ENCODE assay signal across 1 cellular context in genomic region chr9:33263936-33264472, GRCh38.
TF ChIP-seq lines count a peak whose summit lies in the region.

No MANE protein-coding gene starts in this region.

TF ChIP-seq in HepG2, 621 proteins besides CTCF, POLR2A, EP300 and RAD21 (continued from another document):
- TF ChIP-seq YY1 (IDR thresholded peaks at IDR 0.05; ENCODE audit: insufficient read depth, insufficient replicate concordance, low read depth, low read length) (peak; percentile 31), ZMAT3 (CRISPR knock-in tag; conservative IDR thresholded peaks at IDR 0.05) (peak; percentile 72; the same call in 1 of the 2 replicates), ZNF224 (CRISPR knock-in tag; IDR thresholded peaks at IDR 0.05) (peak; percentile 50; the same call in 1 of the 2 replicates), ZNF567 (CRISPR knock-in tag; IDR thresholded peaks at IDR 0.05; ENCODE audit: borderline replicate concordance) (0 out of 2 replicates have a peak, but pooled peaks have one; percentile 40), ZNF430 (CRISPR knock-in tag; IDR thresholded peaks at IDR 0.05) (0 out of 2 replicates have a peak, but pooled peaks have one; percentile 28), ZUFSP (CRISPR knock-in tag; IDR thresholded peaks at IDR 0.05; ENCODE audit: borderline replicate concordance) (no peak), FOXO1 (CRISPR knock-in tag; IDR thresholded peaks at IDR 0.05) (no peak), IRF9 (CRISPR knock-in tag; IDR thresholded peaks at IDR 0.05; ENCODE audit: borderline replicate concordance) (peak; percentile 26; the same call in 1 of the 2 replicates), TAF1 (CRISPR knock-in tag; IDR thresholded peaks at IDR 0.05) (peak; percentile 55; the same call in 1 of the 2 replicates), ZBTB40 (IDR thresholded peaks at IDR 0.05) (no peak), ZBTB40 (CRISPR knock-in tag; IDR thresholded peaks at IDR 0.05) (peak; percentile 44; the same call in 1 of the 2 replicates), EED (CRISPR knock-in tag; IDR thresholded peaks at IDR 0.05) (peak; percentile 72; the same call in 1 of the 2 replicates), ASH2L (IDR thresholded peaks at IDR 0.05; ENCODE audit: insufficient read length, low read depth, low read length) (peak; percentile 64), ZNF891 (CRISPR knock-in tag; IDR thresholded peaks at IDR 0.05) (peak; percentile 82), AGO2 (optimal IDR thresholded peaks at IDR 0.05; ENCODE audit: low read depth, low read length) (peak; percentile 62), DRAP1 (CRISPR knock-in tag; IDR thresholded peaks at IDR 0.05) (no peak), ZSCAN20 (CRISPR knock-in tag; IDR thresholded peaks at IDR 0.05; ENCODE audit: borderline replicate concordance) (peak; percentile 50; the same call in 1 of the 2 replicates), MAF1 (CRISPR knock-in tag; IDR thresholded peaks at IDR 0.05; ENCODE audit: borderline replicate concordance) (peak; percentile 41; the same call in 1 of the 2 replicates), SP2 (CRISPR knock-in tag; IDR thresholded peaks at IDR 0.05) (no peak), KDM2A (CRISPR knock-in tag; IDR thresholded peaks at IDR 0.05; ENCODE audit: borderline replicate concordance, low read depth) (0 out of 2 replicates have a peak, but pooled peaks have one; percentile 47), ZFP36L2 (CRISPR knock-in tag; IDR thresholded peaks at IDR 0.05) (no peak), ZNF737 (CRISPR knock-in tag; IDR thresholded peaks at IDR 0.05; ENCODE audit: borderline replicate concordance) (peak; percentile 56; the same call in 1 of the 2 replicates), KDM5B (CRISPR knock-in tag; IDR thresholded peaks at IDR 0.05; ENCODE audit: borderline replicate concordance) (peak; percentile 30; the same call in 1 of the 2 replicates), ZNF18 (CRISPR knock-in tag; IDR thresholded peaks at IDR 0.05; ENCODE audit: insufficient replicate concordance) (peak; percentile 69), ZSCAN9 (CRISPR knock-in tag; IDR thresholded peaks at IDR 0.05; ENCODE audit: borderline replicate concordance) (0 out of 2 replicates have a peak, but pooled peaks have one; percentile 21), ZNF33A (CRISPR knock-in tag; IDR thresholded peaks at IDR 0.05; ENCODE audit: borderline replicate concordance) (0 out of 2 replicates have a peak, but pooled peaks have one; percentile 35), ARID2 (CRISPR knock-in tag; IDR thresholded peaks at IDR 0.05; ENCODE audit: borderline replicate concordance) (0 out of 2 replicates have a peak, but pooled peaks have one; percentile 23), DMAP1 (CRISPR knock-in tag; IDR thresholded peaks at IDR 0.05) (peak; percentile 32; the same call in 1 of the 2 replicates), RAD51 (IDR thresholded peaks at IDR 0.05; ENCODE audit: borderline replicate concordance) (peak; percentile 44; the same call in 1 of the 2 replicates), ZSCAN5A (CRISPR knock-in tag; IDR thresholded peaks at IDR 0.05; ENCODE audit: borderline replicate concordance) (0 out of 2 replicates have a peak, but pooled peaks have one; percentile 13), RBM39 (IDR thresholded peaks at IDR 0.05; ENCODE audit: low read depth, low read length, poor library complexity, severe bottlenecking) (peak; percentile 28), ZNF446 (CRISPR knock-in tag; IDR thresholded peaks at IDR 0.05) (0 out of 2 replicates have a peak, but pooled peaks have one; percentile 8)
- TF ChIP-seq, protein P1, sequence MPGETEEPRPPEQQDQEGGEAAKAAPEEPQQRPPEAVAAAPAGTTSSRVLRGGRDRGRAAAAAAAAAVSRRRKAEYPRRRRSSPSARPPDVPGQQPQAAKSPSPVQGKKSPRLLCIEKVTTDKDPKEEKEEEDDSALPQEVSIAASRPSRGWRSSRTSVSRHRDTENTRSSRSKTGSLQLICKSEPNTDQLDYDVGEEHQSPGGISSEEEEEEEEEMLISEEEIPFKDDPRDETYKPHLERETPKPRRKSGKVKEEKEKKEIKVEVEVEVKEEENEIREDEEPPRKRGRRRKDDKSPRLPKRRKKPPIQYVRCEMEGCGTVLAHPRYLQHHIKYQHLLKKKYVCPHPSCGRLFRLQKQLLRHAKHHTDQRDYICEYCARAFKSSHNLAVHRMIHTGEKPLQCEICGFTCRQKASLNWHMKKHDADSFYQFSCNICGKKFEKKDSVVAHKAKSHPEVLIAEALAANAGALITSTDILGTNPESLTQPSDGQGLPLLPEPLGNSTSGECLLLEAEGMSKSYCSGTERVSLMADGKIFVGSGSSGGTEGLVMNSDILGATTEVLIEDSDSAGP (CRISPR knock-in tag; IDR thresholded peaks at IDR 0.05; ENCODE audit: borderline replicate concordance) = peak; percentile 41; the same call in 1 of the 2 replicates
- TF ChIP-seq, protein P2, sequence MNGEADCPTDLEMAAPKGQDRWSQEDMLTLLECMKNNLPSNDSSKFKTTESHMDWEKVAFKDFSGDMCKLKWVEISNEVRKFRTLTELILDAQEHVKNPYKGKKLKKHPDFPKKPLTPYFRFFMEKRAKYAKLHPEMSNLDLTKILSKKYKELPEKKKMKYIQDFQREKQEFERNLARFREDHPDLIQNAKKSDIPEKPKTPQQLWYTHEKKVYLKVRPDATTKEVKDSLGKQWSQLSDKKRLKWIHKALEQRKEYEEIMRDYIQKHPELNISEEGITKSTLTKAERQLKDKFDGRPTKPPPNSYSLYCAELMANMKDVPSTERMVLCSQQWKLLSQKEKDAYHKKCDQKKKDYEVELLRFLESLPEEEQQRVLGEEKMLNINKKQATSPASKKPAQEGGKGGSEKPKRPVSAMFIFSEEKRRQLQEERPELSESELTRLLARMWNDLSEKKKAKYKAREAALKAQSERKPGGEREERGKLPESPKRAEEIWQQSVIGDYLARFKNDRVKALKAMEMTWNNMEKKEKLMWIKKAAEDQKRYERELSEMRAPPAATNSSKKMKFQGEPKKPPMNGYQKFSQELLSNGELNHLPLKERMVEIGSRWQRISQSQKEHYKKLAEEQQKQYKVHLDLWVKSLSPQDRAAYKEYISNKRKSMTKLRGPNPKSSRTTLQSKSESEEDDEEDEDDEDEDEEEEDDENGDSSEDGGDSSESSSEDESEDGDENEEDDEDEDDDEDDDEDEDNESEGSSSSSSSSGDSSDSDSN (CRISPR knock-in tag; IDR thresholded peaks at IDR 0.05) = 0 out of 2 replicates have a peak, but pooled peaks have one; percentile 74
- TF ChIP-seq, protein P3, sequence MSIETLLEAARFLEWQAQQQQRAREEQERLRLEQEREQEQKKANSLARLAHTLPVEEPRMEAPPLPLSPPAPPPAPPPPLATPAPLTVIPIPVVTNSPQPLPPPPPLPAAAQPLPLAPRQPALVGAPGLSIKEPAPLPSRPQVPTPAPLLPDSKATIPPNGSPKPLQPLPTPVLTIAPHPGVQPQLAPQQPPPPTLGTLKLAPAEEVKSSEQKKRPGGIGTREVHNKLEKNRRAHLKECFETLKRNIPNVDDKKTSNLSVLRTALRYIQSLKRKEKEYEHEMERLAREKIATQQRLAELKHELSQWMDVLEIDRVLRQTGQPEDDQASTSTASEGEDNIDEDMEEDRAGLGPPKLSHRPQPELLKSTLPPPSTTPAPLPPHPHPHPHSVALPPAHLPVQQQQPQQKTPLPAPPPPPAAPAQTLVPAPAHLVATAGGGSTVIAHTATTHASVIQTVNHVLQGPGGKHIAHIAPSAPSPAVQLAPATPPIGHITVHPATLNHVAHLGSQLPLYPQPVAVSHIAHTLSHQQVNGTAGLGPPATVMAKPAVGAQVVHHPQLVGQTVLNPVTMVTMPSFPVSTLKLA (IDR thresholded peaks at IDR 0.05) = peak; percentile 32; the same call in 1 of the 2 replicates
